ENCODE assay signal across 10 cellular contexts in the genomic region with DNA sequence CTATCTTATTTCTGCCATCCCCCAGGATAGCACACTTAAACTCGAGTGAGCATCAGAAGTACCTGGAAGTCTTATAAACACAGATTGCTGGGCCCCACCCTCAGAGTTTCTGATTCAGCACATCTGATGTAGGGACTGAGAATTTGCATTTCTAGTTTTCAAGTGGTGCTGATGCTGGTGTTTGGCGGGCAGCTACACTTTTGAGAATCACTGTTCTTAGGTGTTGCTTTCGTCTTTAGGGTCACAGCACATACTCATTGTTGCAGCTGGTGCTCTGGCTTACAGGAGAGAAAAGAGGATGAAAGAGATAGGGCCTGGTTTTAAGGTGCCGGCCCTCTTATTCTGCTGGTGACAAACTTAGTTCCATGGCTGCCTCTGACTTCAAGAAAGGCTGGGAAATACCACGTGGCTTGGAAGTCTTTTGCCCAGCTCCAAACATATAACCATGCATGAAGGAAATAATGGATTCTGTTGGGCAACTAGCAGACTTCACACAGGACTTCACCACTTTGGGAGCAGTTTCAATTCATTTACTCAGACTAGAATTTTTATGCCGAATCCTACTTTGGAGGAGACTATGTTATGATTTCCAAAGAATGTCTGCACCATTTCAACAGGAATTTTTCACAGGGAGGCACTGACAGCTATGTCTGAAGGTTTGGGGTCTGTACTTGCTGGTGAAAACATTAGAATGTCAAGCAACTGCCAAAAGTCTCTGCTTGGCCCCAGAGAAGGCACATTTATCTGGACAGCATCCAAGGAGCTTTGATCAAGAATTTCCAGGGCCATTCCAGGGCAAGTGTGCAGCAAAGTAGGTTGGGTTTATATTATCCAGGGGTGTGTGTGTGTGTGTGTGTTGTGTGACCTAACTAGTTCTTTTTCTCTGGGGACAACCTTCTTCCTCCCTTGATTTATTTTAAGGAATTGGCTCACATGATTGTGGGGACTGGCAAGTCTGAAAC. TPM values are rescaled to one million over a fixed set of nuclear protein-coding genes. Genes with fewer than 3 reads are reported as not detected.
DNase-seq lines count a peak whose midpoint lies in the region; ATAC-seq lines count a peak whose summit lies in the region.
"Had no signal": no experiment of that assay in that cellular context is flagged by ENCODE, and none has a peak within 500 bp of the region (broad histone marks: within the 10 kb centered on the region; RNA-seq: fewer than 3 reads in every experiment).

No MANE protein-coding gene starts in this region.

- no peak overlapping the region for H3K27ac Mint-ChIP-seq in stimulated activated naive B cell treated with anti-CD40 and anti-IgM and Interleukin-4, amounts not matched to agents 10 μg/mL and 1 μg/mL and 100 μg/mL, for 72 hours
- H3K27ac Mint-ChIP-seq: type B pancreatic cell had no signal

- ATAC-seq in GM18508 (IDR thresholded peaks at IDR 0.05; ENCODE audit: insufficient read depth, unreplicated experiment) (peak; percentile 79), HG02678 (IDR thresholded peaks at IDR 0.05; ENCODE audit: unreplicated experiment) (peak; percentile 83), esophagus mucosa (no peak)
- no peak for ATAC-seq in stimulated activated naive B cell treated with anti-CD40 and anti-IgM and Interleukin-4, amounts not matched to agents 10 μg/mL and 1 μg/mL and 100 μg/mL, for 72 hours (replicated peaks)

- H3K4me1 Mint-ChIP-seq in stimulated activated naive B cell treated with anti-CD40 and anti-IgM and Interleukin-4, amounts not matched to agents 10 μg/mL and 1 μg/mL and 100 μg/mL, for 72 hours: no peaks in the 10 kb centered on the region
- H3K4me1 Mint-ChIP-seq: central memory CD8-positive, alpha-beta T cell had no signal

- no peak overlapping the region for H3K4me3 Mint-ChIP-seq in stimulated activated naive B cell treated with anti-CD40 and anti-IgM and Interleukin-4, amounts not matched to agents 10 μg/mL and 1 μg/mL and 100 μg/mL, for 72 hours
- H3K4me3 Mint-ChIP-seq: central memory CD8-positive, alpha-beta T cell; type B pancreatic cell had no signal

- DNase-seq in amniotic epithelial cell (ENCODE audit: low read depth) (peak; percentile 86), mesenteric fat pad (ENCODE audit: low spot score) (peak; percentile 20), DMS153 treated with DMSO at 0.1 percent for 48 hours (lab: John Stamatoyannopoulos, UW; ENCODE audit: unreplicated experiment) (no peak), HuH-7 (ENCODE audit: low spot score) (no peak)
- no peak for DNase-seq in stimulated activated naive B cell treated with anti-CD40 and anti-IgM and Interleukin-4, amounts not matched to agents 10 μg/mL and 1 μg/mL and 100 μg/mL, for 72 hours

- H3K36me3 Mint-ChIP-seq in stimulated activated naive B cell treated with anti-CD40 and anti-IgM and Interleukin-4, amounts not matched to agents 10 μg/mL and 1 μg/mL and 100 μg/mL, for 72 hours: no peaks in the 10 kb centered on the region
- H3K36me3 Mint-ChIP-seq: type B pancreatic cell had no signal

- H3K27me3 Mint-ChIP-seq in stimulated activated naive B cell treated with anti-CD40 and anti-IgM and Interleukin-4, amounts not matched to agents 10 μg/mL and 1 μg/mL and 100 μg/mL, for 72 hours: peaks cover 7 to 9% of the 10 kb centered on the region in 2 donors
- H3K27me3 Mint-ChIP-seq: type B pancreatic cell had no signal

- no peaks in the 10 kb centered on the region for H3K9me3 Mint-ChIP-seq in stimulated activated naive B cell treated with anti-CD40 and anti-IgM and Interleukin-4, amounts not matched to agents 10 μg/mL and 1 μg/mL and 100 μg/mL, for 72 hours
- H3K9me3 Mint-ChIP-seq: central memory CD8-positive, alpha-beta T cell; type B pancreatic cell had no signal

RNA-seq across cellular contexts. Expression of a gene that starts 6.9 kb away (rescaled TPM):
- total RNA-seq in mesenteric fat pad (6.8 TPM), esophagus mucosa (2.4 TPM)

RNA-seq across cellular contexts. Expression of a gene that starts 12.4 kb away (rescaled TPM):
- total RNA-seq in mesenteric fat pad: 44.0 TPM
- 1.5 TPM for total RNA-seq in esophagus mucosa

Comparison
In these comparisons a context has a peak if more than half of its experiments do, and no peak if none do; other contexts are left out.
1. ATAC-seq: peak in GM18508 (single experiment) and HG02678 (single experiment); none in esophagus mucosa (single experiment) and stimulated activated naive B cell treated with anti-CD40 and anti-IgM and Interleukin-4, amounts not matched to agents 10 μg/mL and 1 μg/mL and 100 μg/mL, for 72 hours (0 of 2).
2. DNase-seq: peak in amniotic epithelial cell (single experiment) and mesenteric fat pad (single experiment); none in DMS153 treated with DMSO at 0.1 percent for 48 hours (single experiment), HuH-7 (single experiment) and stimulated activated naive B cell treated with anti-CD40 and anti-IgM and Interleukin-4, amounts not matched to agents 10 μg/mL and 1 μg/mL and 100 μg/mL, for 72 hours (single experiment).
3. RNA of a gene that starts 12.4 kb away (total RNA-seq): 44.0 TPM in mesenteric fat pad (single experiment); 1.5 TPM in esophagus mucosa (single experiment); every median in the first group is over 10 times any median in the second.